19 cellular contexts compared by ENCODE assay signal in the genomic region with DNA sequence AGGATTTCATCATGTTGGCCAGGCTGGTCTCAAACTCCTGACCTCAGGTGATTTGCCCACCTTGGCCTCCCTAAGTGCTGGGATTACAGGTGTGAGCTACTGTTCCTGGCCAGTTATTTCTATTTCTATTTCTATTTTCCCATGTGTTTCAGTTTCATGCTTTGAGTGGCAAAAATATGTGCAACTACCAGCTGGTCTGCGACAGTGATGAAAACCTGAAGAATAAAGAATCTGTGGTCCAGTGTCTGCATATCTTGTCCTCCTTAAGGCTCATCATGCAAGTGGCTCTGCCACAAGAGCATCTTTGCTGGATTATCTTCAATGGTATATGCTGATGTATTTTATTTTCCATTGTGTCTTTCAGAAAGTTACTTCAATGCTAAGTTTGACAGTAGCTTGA. TPM values are rescaled to one million over a fixed set of nuclear protein-coding genes. Genes with fewer than 3 reads are reported as not detected.
DNase-seq lines count a peak whose midpoint lies in the region; ATAC-seq and TF ChIP-seq lines count a peak whose summit lies in the region.
"Had no signal": no experiment of that assay in that cellular context is flagged by ENCODE, and none has a peak within 500 bp of the region (broad histone marks: within the 10 kb centered on the region; RNA-seq: fewer than 3 reads in every experiment).

No MANE protein-coding gene starts in this region.

- no peaks in the 10 kb centered on the region for H3K9me2 ChIP-seq in MM.1S (replicated peaks; ENCODE audit: insufficient read depth, low read length)

- TF ChIP-seq POLR2A in vagina (IDR thresholded peaks at IDR 0.05) = no peak

- H3K27ac ChIP-seq in MM.1S (ENCODE audit: low read length) = peak overlapping the region; percentile 65
- H3K27ac ChIP-seq in vagina = no peak overlapping the region
- H3K27ac ChIP-seq: 22Rv1; A549; BLaER1 treated with 17β-estradiol and CSF1 and Interleukin-3, amounts not matched to agents 10 nM and 100 nM; C4-2B had no signal

- no peaks in the 10 kb centered on the region for H3K79me2 ChIP-seq in MM.1S (ENCODE audit: low read length)

- H3K9me3 ChIP-seq in MM.1S (replicated peaks; ENCODE audit: insufficient read depth, low read length) (no peaks in the 10 kb centered on the region), vagina (no peaks in the 10 kb centered on the region)
- H3K9me3 ChIP-seq: A549; BLaER1 treated with 17β-estradiol and CSF1 and Interleukin-3, amounts not matched to agents 10 nM and 100 nM; Caco-2 had no signal

- intact Hi-C loops in activated CD4-positive, alpha-beta T cell treated with anti-CD3 and anti-CD28 coated beads, Interleukin-2, amount 10 ng/mL, durations not matched to agents 24 days and 14 days (cut with micrococcal nuclease) = no loop called here
- intact Hi-C loops in vagina (cut with DNase I) = loop anchor here (10.0 kb wide), 2 partner anchors 102 to 302 kb away; partner anchors contain the start of gene CDK17

- H3K27me3 Mint-ChIP-seq in activated CD4-positive, alpha-beta T cell treated with anti-CD3 and anti-CD28 coated beads, Interleukin-2, amount 10 ng/mL, durations not matched to agents 24 days and 14 days = no peaks in the 10 kb centered on the region
- H3K27me3 Mint-ChIP-seq: B cell; CD4-positive, alpha-beta T cell had no signal

- H3K27ac Mint-ChIP-seq in activated CD4-positive, alpha-beta T cell treated with anti-CD3 and anti-CD28 coated beads, Interleukin-2, amount 10 ng/mL, durations not matched to agents 24 days and 14 days = no peak overlapping the region
- H3K27ac Mint-ChIP-seq: B cell; CD4-positive, alpha-beta T cell; CD8-positive, alpha-beta T cell had no signal

- H2AFZ ChIP-seq in MM.1S (ENCODE audit: low read length) = no peak overlapping the region

- TF ChIP-seq CTCF in MM.1S (IDR thresholded peaks at IDR 0.05; ENCODE audit: low read length) (no peak), vagina (IDR thresholded peaks at IDR 0.05) (no peak)

- H3K9me3 Mint-ChIP-seq in activated CD4-positive, alpha-beta T cell treated with anti-CD3 and anti-CD28 coated beads, Interleukin-2, amount 10 ng/mL, durations not matched to agents 24 days and 14 days = no peaks in the 10 kb centered on the region
- H3K9me3 Mint-ChIP-seq: CD4-positive, alpha-beta T cell; CD8-positive, alpha-beta T cell had no signal

- DNase-seq in activated CD4-positive, alpha-beta T cell treated with anti-CD3 and anti-CD28 coated beads, Interleukin-2, amount 10 ng/mL, durations not matched to agents 24 days and 14 days = peak; percentile 33
- DNase-seq in activated CD4-positive, alpha-beta T cell treated with anti-CD3 and anti-CD28 coated beads for 4 hours = no peak
- peak; percentile 85 for DNase-seq in MM.1S
- DNase-seq in RPMI8226 = peak; percentile 53
- no peak for DNase-seq in UCSD-AML1 (lab: John Stamatoyannopoulos, UW; ENCODE audit: unreplicated experiment)
- DNase-seq in vagina (ENCODE audit: extremely low spot score in 2 of 2) = no peak
- DNase-seq: AML-193; Caco-2; Calu3; CD4-positive, alpha-beta T cell; CD8-positive, alpha-beta T cell; DMS79 treated with DMSO at 0.1 percent for 48 hours; GF-D8 had no signal

- H4K20me1 ChIP-seq in MM.1S (ENCODE audit: insufficient read depth, low read length) = no peaks in the 10 kb centered on the region
- H4K20me1 ChIP-seq: BLaER1 treated with 17β-estradiol and CSF1 and Interleukin-3, amounts not matched to agents 10 nM and 100 nM had no signal

- no peak overlapping the region for H3K9ac ChIP-seq in MM.1S (ENCODE audit: low read length)
- H3K9ac ChIP-seq: BLaER1 treated with 17β-estradiol and CSF1 and Interleukin-3, amounts not matched to agents 10 nM and 100 nM had no signal

- H3K4me3 ChIP-seq in MM.1S (ENCODE audit: low read length) (no peak overlapping the region), vagina (no peak overlapping the region)
- H3K4me3 ChIP-seq: A549; BLaER1 treated with 17β-estradiol and CSF1 and Interleukin-3, amounts not matched to agents 10 nM and 100 nM had no signal

- H3K4me1 Mint-ChIP-seq in activated CD4-positive, alpha-beta T cell treated with anti-CD3 and anti-CD28 coated beads, Interleukin-2, amount 10 ng/mL, durations not matched to agents 24 days and 14 days = peaks cover 22% of the 10 kb centered on the region

- no peak overlapping the region for H3K4me3 Mint-ChIP-seq in activated CD4-positive, alpha-beta T cell treated with anti-CD3 and anti-CD28 coated beads, Interleukin-2, amount 10 ng/mL, durations not matched to agents 24 days and 14 days
- H3K4me3 Mint-ChIP-seq: B cell; CD4-positive, alpha-beta T cell; CD8-positive, alpha-beta T cell had no signal

- H3K36me3 Mint-ChIP-seq in activated CD4-positive, alpha-beta T cell treated with anti-CD3 and anti-CD28 coated beads, Interleukin-2, amount 10 ng/mL, durations not matched to agents 24 days and 14 days (ENCODE audit: low read depth) = no peaks in the 10 kb centered on the region
- H3K36me3 Mint-ChIP-seq: CD8-positive, alpha-beta T cell had no signal

- H3K36me3 ChIP-seq in MM.1S (replicated peaks; ENCODE audit: insufficient read depth, low read length) (no peaks in the 10 kb centered on the region), vagina (no peaks in the 10 kb centered on the region)
- H3K36me3 ChIP-seq: BLaER1 treated with 17β-estradiol and CSF1 and Interleukin-3, amounts not matched to agents 10 nM and 100 nM had no signal

- peak overlapping the region; percentile 44; the same call in 1 of the 2 replicates for H3K4me2 ChIP-seq in MM.1S (ENCODE audit: low read depth, low read length)
- H3K4me2 ChIP-seq: A549; BLaER1 treated with 17β-estradiol and CSF1 and Interleukin-3, amounts not matched to agents 10 nM and 100 nM had no signal

- H3K4me1 ChIP-seq in MM.1S (ENCODE audit: low read length) (peaks cover 57% of the 10 kb centered on the region), vagina (no peaks in the 10 kb centered on the region)
- H3K4me1 ChIP-seq: Caco-2 had no signal

- no peak for ATAC-seq in HG02798 (IDR thresholded peaks at IDR 0.05; ENCODE audit: poor library complexity, unreplicated experiment)
- ATAC-seq: A549; CD8-positive, alpha-beta T cell had no signal

- H3F3A ChIP-seq in MM.1S (ENCODE audit: insufficient read depth, low read length) = peaks cover 36% of the 10 kb centered on the region

- no peaks in the 10 kb centered on the region for H3K27me3 ChIP-seq in MM.1S (replicated peaks; ENCODE audit: insufficient read depth, low read length)
- no peaks in the 10 kb centered on the region for H3K27me3 ChIP-seq in vagina
- H3K27me3 ChIP-seq: BLaER1 treated with 17β-estradiol and CSF1 and Interleukin-3, amounts not matched to agents 10 nM and 100 nM had no signal

RNA-seq across cellular contexts. Expression of gene CFAP54, which starts 17.4 kb away (rescaled TPM):
- total RNA-seq in activated CD4-positive, alpha-beta T cell treated with anti-CD3 and anti-CD28 coated beads, Interleukin-2, amount 10 ng/mL, durations not matched to agents 24 days and 14 days = 0.09 TPM in 2 replicates
- total RNA-seq in vagina = 1.7 TPM

Comparison
In these comparisons a context has a peak if more than half of its experiments do, and no peak if none do; other contexts are left out.
1. DNase-seq: peak in activated CD4-positive, alpha-beta T cell treated with anti-CD3 and anti-CD28 coated beads, Interleukin-2, amount 10 ng/mL, durations not matched to agents 24 days and 14 days (single experiment), MM.1S (single experiment) and RPMI8226 (single experiment); none in activated CD4-positive, alpha-beta T cell treated with anti-CD3 and anti-CD28 coated beads for 4 hours (0 of 2), UCSD-AML1 (single experiment) and vagina (0 of 2).